ENCODE assay signal across 8 cellular contexts in genomic region chr14:61470261-61470953, GRCh38.
DNase-seq lines count a peak whose midpoint lies in the region; ATAC-seq and TF ChIP-seq lines count a peak whose summit lies in the region.

No MANE protein-coding gene starts in this region.

- H3K27me3 ChIP-seq in AG04450 (ENCODE audit: control insufficient read depth, insufficient read depth, low read length): no peaks in the 10 kb centered on the region
- no peaks in the 10 kb centered on the region for H3K27me3 ChIP-seq in esophagus (ENCODE audit: control insufficient read depth in 1 of 2, insufficient read depth in 2 of 2, low read length in 2 of 2)
- no peaks in the 10 kb centered on the region for H3K27me3 ChIP-seq in parathyroid adenoma (ENCODE audit: control insufficient read depth, insufficient read depth, low read length)

- CTCF ChIA-PET in AG04450 (lab: Charles Lee): interaction anchor here (0.6 to 2.2 kb wide), 15 partner anchors 8 to 367 kb away, joined by 3 to 9 read pairs (median 3); no protein-coding TSS in a partner anchor

- DNase-seq in AG04450 (ENCODE audit: low read depth, low spot score) (peak; percentile 94), HCEC 1CT (peak; percentile 99), SK-N-DZ (ENCODE audit: low spot score) (peak; percentile 58), cerebellum (ENCODE audit: low spot score) (no peak)

- H3K4me1 ChIP-seq in esophagus (ENCODE audit: control insufficient read depth in 2 of 2, insufficient read depth in 2 of 2, low read length in 1 of 2): peaks cover 6 to 10% of the 10 kb centered on the region in 2 donors
- H3K4me1 ChIP-seq in parathyroid adenoma: peaks cover 9% of the 10 kb centered on the region

- 16 to 31% methylated on average over 13 of the region's 13 CpGs for WGBS in esophagus, 2 donors

- H3K9me3 ChIP-seq in AG04450 (ENCODE audit: control insufficient read depth, insufficient read depth, low read length) (peaks cover 2% of the 10 kb centered on the region; the same call in 1 of the 2 replicates), esophagus (ENCODE audit: control insufficient read depth in 2 of 2, insufficient read depth in 1 of 2, low read depth in 1 of 2, low read length in 1 of 2) (no peaks in the 10 kb centered on the region), parathyroid adenoma (ENCODE audit: control insufficient read depth, low read length) (no peaks in the 10 kb centered on the region)

- POLR2A ChIA-PET in AG04450 (lab: Yijun Ruan, JAX): interaction anchor here (0.7 to 1.0 kb wide), 3 partner anchors 83 to 115 kb away, joined by 3 to 5 read pairs (median 3); no protein-coding TSS in a partner anchor

- H3K9ac ChIP-seq in parathyroid adenoma: no peak overlapping the region

- peak overlapping the region; percentile 29 for H3K4me2 ChIP-seq in parathyroid adenoma (ENCODE audit: low read length)

- H3K27ac ChIP-seq in AG04450 (ENCODE audit: low read depth, low read length): peak overlapping the region; percentile 96
- H3K27ac ChIP-seq in esophagus (ENCODE audit: low read depth in 2 of 2, low read length in 1 of 2): peak overlapping the region; percentile 35 to 71
- peak overlapping the region; percentile 60 for H3K27ac ChIP-seq in parathyroid adenoma

- no peak overlapping the region for H3K4me3 ChIP-seq in AG04450 (ENCODE audit: low read depth, low read length)
- no peak overlapping the region for H3K4me3 ChIP-seq in esophagus (ENCODE audit: low read depth in 1 of 2, low read length in 2 of 2)
- H3K4me3 ChIP-seq in parathyroid adenoma (ENCODE audit: low read depth, low read length): no peak overlapping the region

- H3K36me3 ChIP-seq in esophagus (ENCODE audit: control insufficient read depth in 2 of 2, insufficient read depth in 2 of 2, low read length in 1 of 2) (no peaks in the 10 kb centered on the region), parathyroid adenoma (ENCODE audit: control insufficient read depth, insufficient read depth, low read length) (no peaks in the 10 kb centered on the region)

- TF ChIP-seq CTCF in AG04450 (IDR thresholded peaks at IDR 0.05; ENCODE audit: low read depth, low read length): peak; percentile 41
- no peak for TF ChIP-seq CTCF in parathyroid adenoma (IDR thresholded peaks at IDR 0.05)

- H3K79me2 ChIP-seq in parathyroid adenoma: no peaks in the 10 kb centered on the region

- H2AFZ ChIP-seq in parathyroid adenoma: peak overlapping the region; percentile 11

- ATAC-seq in HG03175 (IDR thresholded peaks at IDR 0.05; ENCODE audit: unreplicated experiment): no peak
- ATAC-seq in GM18519 (IDR thresholded peaks at IDR 0.05; ENCODE audit: low FRiP score, unreplicated experiment): no peak
